In genomic region chr3:43032217-43032545, GRCh38 we compare ENCODE assay signal across 27 cellular contexts.
"Had no signal": no experiment of that assay in that cellular context is flagged by ENCODE, and none has a peak within 500 bp of the region (broad histone marks: within the 10 kb centered on the region; RNA-seq: fewer than 3 reads in every experiment).

No MANE protein-coding gene starts in this region.

- ATAC-seq: left colon; stimulated activated naive B cell treated with anti-CD40 and anti-IgM and Interleukin-4, amounts not matched to agents 10 μg/mL and 1 μg/mL and 100 μg/mL, for 72 hours had no signal

- H3K4me3 Mint-ChIP-seq: mesothelial cell of epicardium; naive B cell; natural killer cell; nephron progenitor cell; neural progenitor cell; stimulated activated naive B cell treated with anti-CD40 and anti-IgM and Interleukin-4, amounts not matched to agents 10 μg/mL and 1 μg/mL and 100 μg/mL, for 72 hours; stimulated activated naive CD8-positive, alpha-beta T cell treated with anti-CD3 and anti-CD28 coated beads, Interleukin-15, Interleukin-2, amounts not matched to agents 100 ng/mL and 50 ng/mL, for 24 hours had no signal

- H3K27ac ChIP-seq: neural progenitor cell, ovary, right lobe of liver, skin epidermis, suprapubic skin, thoracic aorta, vagina had no signal

- H3K4me3 ChIP-seq: left ventricle myocardium inferior, lung, neural progenitor cell, ovary, right atrium auricular region, right lobe of liver, skin epidermis, suprapubic skin, thoracic aorta, tibial artery, vagina had no signal

- H3K4me1 ChIP-seq: left ventricle myocardium inferior, neural progenitor cell, right atrium auricular region, right lobe of liver had no signal

- H3K9me3 ChIP-seq: left ventricle myocardium inferior, ovary, right atrium auricular region, right lobe of liver, suprapubic skin, thoracic aorta, tibial artery, vagina had no signal

- H3K27me3 ChIP-seq: neural progenitor cell, ovary, right atrium auricular region, right lobe of liver, suprapubic skin, tibial artery, vagina had no signal

- H3K36me3 ChIP-seq: left ventricle myocardium inferior, neural progenitor cell, ovary, right atrium auricular region, right lobe of liver, suprapubic skin, thoracic aorta, vagina had no signal

- H3K36me3 Mint-ChIP-seq: mesothelial cell of epicardium; naive B cell; natural killer cell; neural progenitor cell; stimulated activated naive B cell treated with anti-CD40 and anti-IgM and Interleukin-4, amounts not matched to agents 10 μg/mL and 1 μg/mL and 100 μg/mL, for 72 hours had no signal

- H3K27me3 Mint-ChIP-seq: progenitor cell of endocrine pancreas; stimulated activated naive CD8-positive, alpha-beta T cell treated with anti-CD3 and anti-CD28 coated beads, Interleukin-15, Interleukin-2, amounts not matched to agents 100 ng/mL and 50 ng/mL, for 24 hours had no signal

- H3K27ac Mint-ChIP-seq: mesothelial cell of epicardium; naive B cell; natural killer cell; nephron progenitor cell; neural progenitor cell; progenitor cell of endocrine pancreas; stimulated activated naive B cell treated with anti-CD40 and anti-IgM and Interleukin-4, amounts not matched to agents 10 μg/mL and 1 μg/mL and 100 μg/mL, for 72 hours; stimulated activated naive CD8-positive, alpha-beta T cell treated with anti-CD3 and anti-CD28 coated beads, Interleukin-15, Interleukin-2, amounts not matched to agents 100 ng/mL and 50 ng/mL, for 24 hours had no signal

- H3K9me3 Mint-ChIP-seq: mesothelial cell of epicardium; naive B cell; natural killer cell; nephron progenitor cell; neural progenitor cell; stimulated activated naive B cell treated with anti-CD40 and anti-IgM and Interleukin-4, amounts not matched to agents 10 μg/mL and 1 μg/mL and 100 μg/mL, for 72 hours; stimulated activated naive CD8-positive, alpha-beta T cell treated with anti-CD3 and anti-CD28 coated beads, Interleukin-15, Interleukin-2, amounts not matched to agents 100 ng/mL and 50 ng/mL, for 24 hours had no signal

- DNase-seq: hippocampal formation; kidney; left colon; mesendoderm; naive B cell; natural killer cell; nephron progenitor cell; right lobe of liver; stimulated activated CD4-positive, alpha-beta T cell treated with anti-CD3 and anti-CD28 coated beads, Interleukin-12 subunit alpha, Interleukin-12 subunit beta, amount 100 ng/mL, for 4 hours; stimulated activated CD4-positive, alpha-beta T cell treated with anti-CD3 and anti-CD28 coated beads, Interleukin-15, amount 100 ng/mL, for 24 hours; stimulated activated CD4-positive, alpha-beta T cell treated with anti-CD3 and anti-CD28 coated beads, Interleukin-2, amount 100 ng/mL, for 24 hours; stimulated activated CD4-positive, alpha-beta T cell treated with anti-CD3 and anti-CD28 coated beads, Interleukin-4, amount 100 ng/mL, for 1 hour; stimulated activated naive B cell treated with anti-CD40 and anti-IgM and Interleukin-4, amounts not matched to agents 10 μg/mL and 1 μg/mL and 100 μg/mL, for 72 hours; trophoblast cell had no signal

- H3K4me1 Mint-ChIP-seq: mesothelial cell of epicardium; naive B cell; neural progenitor cell; stimulated activated naive B cell treated with anti-CD40 and anti-IgM and Interleukin-4, amounts not matched to agents 10 μg/mL and 1 μg/mL and 100 μg/mL, for 72 hours had no signal
